In genomic region chr15:85906028-85906427, GRCh38 we compare ENCODE assay signal across 22 cellular contexts.
"Had no signal": no experiment of that assay in that cellular context is flagged by ENCODE, and none has a peak within 500 bp of the region (broad histone marks: within the 10 kb centered on the region; RNA-seq: fewer than 3 reads in every experiment).

No MANE protein-coding gene starts in this region.

- H2AFZ ChIP-seq: PC-9 had no signal

- H3K4me1 ChIP-seq: adrenal gland had no signal

- H3K4me2 ChIP-seq: PC-9 had no signal

- H3K27ac ChIP-seq: adrenal gland, PC-9, SK-N-MC, VCaP had no signal

- H3K27me3 ChIP-seq: adrenal gland had no signal

- H3K4me3 ChIP-seq: adrenal gland, K562, PC-9, SK-N-MC had no signal

- ATAC-seq: activated CD4-positive, alpha-beta T cell treated with anti-CD3 and anti-CD28 coated beads for 36 hours; activated CD8-positive, alpha-beta T cell treated with anti-CD3 and anti-CD28 coated beads, Interleukin-2, amount 10 ng/mL, durations not matched to agents 7 days and 5 days; K562 had no signal

- H3K36me3 ChIP-seq: adrenal gland had no signal

- FAIRE-seq: bronchial epithelial cell, K562 had no signal

- H3K9me3 ChIP-seq: adrenal gland had no signal

- DNase-seq: activated CD4-positive, alpha-beta T cell treated with anti-CD3 and anti-CD28 coated beads for 36 hours; activated CD4-positive, alpha-beta T cell treated with anti-CD3 and anti-CD28 coated beads, Interleukin-2, amount 50 U/mL, for 4 hours; activated CD8-positive, alpha-beta memory T cell treated with anti-CD3 and anti-CD28 coated beads, Interleukin-2, amount 50 U/mL, for 48 hours; activated CD8-positive, alpha-beta T cell treated with anti-CD3 and anti-CD28 coated beads, Interleukin-2, amount 10 ng/mL, durations not matched to agents 7 days and 5 days; activated naive CD4-positive, alpha-beta T cell treated with anti-CD3 and anti-CD28 coated beads, Interleukin-2, amount 50 U/mL, for 16 hours; activated naive CD8-positive, alpha-beta T cell treated with anti-CD3 and anti-CD28 coated beads, Interleukin-2, amount 10 ng/mL, durations not matched to agents 7 days and 5 days; activated T-cell treated with anti-CD3 and anti-CD28 coated beads, Interleukin-2, amount 50 U/mL, for 1 hour; adrenal gland; Karpas-422; MM.1S; NCI-H1105; NCI-H1436 treated with DMSO at 0.1 percent for 48 hours; NCI-H187; NCI-H2081; NCI-H510A treated with DMSO at 0.1 percent for 48 hours; NCI-H69; PC-9; T-helper 1 cell had no signal
